ENCODE assay signal across 8 cellular contexts in the genomic region with DNA sequence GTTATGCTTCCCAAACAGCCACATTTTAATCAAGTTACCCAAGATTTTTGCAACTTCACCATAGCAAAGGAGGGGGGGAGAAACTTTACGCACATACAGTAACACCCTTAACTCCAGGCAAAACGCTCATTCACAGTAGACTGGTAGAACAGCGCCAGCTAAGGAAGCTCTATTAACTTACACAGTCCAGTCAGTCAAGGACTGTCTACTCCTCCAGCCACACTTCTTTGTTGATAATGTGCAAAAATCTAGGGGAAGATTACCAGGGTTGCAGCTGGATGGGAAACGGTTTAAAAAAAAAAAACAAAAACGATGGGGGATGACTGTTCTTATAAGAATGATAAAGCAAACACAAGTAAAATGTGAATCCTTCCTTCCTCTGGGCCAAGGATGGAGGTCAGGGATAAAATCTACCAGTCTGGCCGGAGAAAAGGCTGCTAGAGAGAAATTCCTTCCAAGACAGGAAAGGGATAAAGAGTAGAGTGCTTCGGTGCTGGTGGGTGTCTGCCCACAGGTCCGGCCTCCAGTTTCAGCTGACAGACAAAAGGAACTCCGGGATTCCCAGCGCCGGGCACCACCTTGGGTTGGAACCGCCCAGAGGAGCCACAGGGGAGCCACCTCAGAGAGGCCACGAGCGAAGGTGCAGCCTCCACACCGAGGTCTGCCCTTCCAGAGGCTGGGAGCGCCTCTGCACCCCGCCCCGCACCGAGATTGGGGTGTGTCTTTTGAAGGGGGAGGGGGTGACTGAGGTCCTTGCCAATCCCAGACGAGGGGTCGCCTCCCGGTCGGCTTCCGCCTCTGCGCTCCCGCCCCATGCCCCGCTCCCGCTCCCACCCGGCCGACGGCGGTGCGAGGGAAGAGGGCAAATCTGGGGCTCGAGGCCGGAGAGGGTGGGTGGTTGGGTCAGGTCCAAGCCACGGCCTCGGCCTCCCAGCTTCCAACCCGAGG. TPM values are rescaled to one million over a fixed set of nuclear protein-coding genes. Genes with fewer than 3 reads are reported as not detected.
A peak's percentile ranks its signal among the peaks of the same experiment; 100 is the strongest.
DNase-seq lines count a peak whose midpoint lies in the region; ATAC-seq, FAIRE-seq and TF ChIP-seq lines count a peak whose summit lies in the region.

No MANE protein-coding gene starts in this region.

- H3F3A ChIP-seq in GM23248 (ENCODE audit: insufficient read depth), result peaks cover 30% of the 10 kb centered on the region

- H3K4me1 Mint-ChIP-seq in activated T-cell treated with anti-CD3 and anti-CD28 coated beads, Interleukin-2, amount 50 U/mL, for 72 hours (ENCODE audit: low read depth), result peaks cover 16% of the 10 kb centered on the region
- H3K4me1 Mint-ChIP-seq in activated T-cell treated with anti-CD3 and anti-CD28 coated beads, Interleukin-2, amount 50 U/mL, for 24 hours (ENCODE audit: low read depth), result peaks cover 13% of the 10 kb centered on the region

- H3K4me3 ChIP-seq in GM23248, result peak overlapping the region; percentile 90
- peak overlapping the region; percentile 64 for H3K4me3 ChIP-seq in Jurkat, Clone E6-1 (ENCODE audit: low read length)
- peak overlapping the region; percentile 95 to 99 (median 98) for H3K4me3 ChIP-seq in keratinocyte (ENCODE audit: control insufficient read depth in 2 of 3, extremely low read depth in 1 of 3, insufficient read depth in 2 of 3, low read depth in 1 of 3, low read length in 3 of 3)

- no peaks in the 10 kb centered on the region for H3K9me3 ChIP-seq in GM23248 (ENCODE audit: low read depth)
- no peaks in the 10 kb centered on the region for H3K9me3 ChIP-seq in keratinocyte (ENCODE audit: control insufficient read depth, low read depth, low read length)

- H3K9me2 ChIP-seq in GM23248 (ENCODE audit: insufficient read depth), result no peaks in the 10 kb centered on the region

- H3K36me3 Mint-ChIP-seq in activated T-cell treated with anti-CD3 and anti-CD28 coated beads, Interleukin-2, amount 50 U/mL, for 72 hours (ENCODE audit: insufficient read depth in 2 of 2), result no peaks in the 10 kb centered on the region
- peaks cover 2% of the 10 kb centered on the region for H3K36me3 Mint-ChIP-seq in activated T-cell treated with anti-CD3 and anti-CD28 coated beads, Interleukin-2, amount 50 U/mL, for 24 hours (ENCODE audit: low read depth)

- peaks cover 34% of the 10 kb centered on the region for H3K4me1 ChIP-seq in GM23248 (ENCODE audit: insufficient read depth)
- peaks cover 17% of the 10 kb centered on the region for H3K4me1 ChIP-seq in keratinocyte (ENCODE audit: control insufficient read depth, extremely low read depth, insufficient read depth, low read length)

- H2AFZ ChIP-seq in GM23248, result peak overlapping the region; percentile 81
- H2AFZ ChIP-seq in keratinocyte (ENCODE audit: control insufficient read depth, low read length), result peak overlapping the region; percentile 70

- H3K36me3 ChIP-seq in GM23248 (ENCODE audit: low read depth) (peaks cover 8% of the 10 kb centered on the region), keratinocyte (ENCODE audit: control insufficient read depth in 2 of 2, extremely low read depth in 1 of 2, insufficient read depth in 2 of 2, low read length in 2 of 2) (peaks cover 2 to 5% of the 10 kb centered on the region in 2 experiments)

- dilution Hi-C loops in keratinocyte (cut with MboI; ENCODE audit: extremely low pct_ligation_motif_present, low sequenced_read_pairs), result no loop called here

- DNase-seq in activated T-cell treated with anti-CD3 and anti-CD28 coated beads, Interleukin-2, amount 50 U/mL, for 72 hours, result peak in 1 of 2 donors; percentile 26
- DNase-seq in activated T-cell treated with anti-CD3 and anti-CD28 coated beads, Interleukin-2, amount 50 U/mL, for 24 hours, result no peak
- DNase-seq in GM23248 (peak; percentile 79), RPMI7951 (ENCODE audit: low read depth) (peak; percentile 67), keratinocyte (ENCODE audit: low read depth, low spot score) (no peak)
- DNase-seq in Jurkat, Clone E6-1 (ENCODE audit: low read depth, low spot score), result peak; percentile 39
- DNase-seq in stimulated activated CD4-positive, alpha-beta T cell treated with anti-CD3 and anti-CD28 coated beads, Interleukin-1b, Interleukin-23, amount 100 ng/mL, for 48 hours, result peak; percentile 6

- H4K20me1 ChIP-seq in GM23248 (ENCODE audit: insufficient read depth), result 0 out of 2 replicates have a peak, but pooled peaks cover 6% of the 10 kb centered on the region
- no peaks in the 10 kb centered on the region for H4K20me1 ChIP-seq in keratinocyte (ENCODE audit: control insufficient read depth, extremely low read depth, insufficient read depth, low read length)

- peak in 2 of 3 experiments; percentile 28 to 56 for TF ChIP-seq CTCF in keratinocyte (optimal IDR thresholded peaks at IDR 0.05 in 1 of 3, IDR thresholded peaks at IDR 0.05 in 1 of 3, conservative IDR thresholded peaks at IDR 0.05 in 1 of 3; ENCODE audit: extremely low read depth in 1 of 3, insufficient read depth in 2 of 3, low read length in 3 of 3)

- ATAC-seq in activated T-cell treated with anti-CD3 and anti-CD28 coated beads, Interleukin-2, amount 50 U/mL, for 72 hours (replicated peaks in 1 of 2), result peak; percentile 27 to 30

- FAIRE-seq in keratinocyte (lab: Jason Lieb, UNC), result peak; percentile 90

- no peak overlapping the region for H3K4me3 Mint-ChIP-seq in activated T-cell treated with anti-CD3 and anti-CD28 coated beads, Interleukin-2, amount 50 U/mL, for 72 hours
- no peak overlapping the region for H3K4me3 Mint-ChIP-seq in activated T-cell treated with anti-CD3 and anti-CD28 coated beads, Interleukin-2, amount 50 U/mL, for 24 hours

- H3K9ac ChIP-seq in GM23248, result peak overlapping the region; percentile 98
- H3K9ac ChIP-seq in keratinocyte (ENCODE audit: control insufficient read depth, extremely low read depth, insufficient read depth, low read length), result peak overlapping the region; percentile 89

- peaks cover 52% of the 10 kb centered on the region for H3K79me2 ChIP-seq in GM23248 (ENCODE audit: insufficient read depth)
- H3K79me2 ChIP-seq in keratinocyte (ENCODE audit: control insufficient read depth, insufficient read depth, low read length), result peaks cover 51% of the 10 kb centered on the region

- no peaks in the 10 kb centered on the region for H3K9me1 ChIP-seq in keratinocyte (ENCODE audit: control insufficient read depth, extremely low read depth, insufficient read depth, low read length)

- H3K4me2 ChIP-seq in GM23248 (ENCODE audit: unreplicated experiment) (peak overlapping the region; percentile 91), keratinocyte (ENCODE audit: control insufficient read depth, extremely low read depth, insufficient read depth, low read depth, low read length) (peak overlapping the region; percentile 92)

- in situ Hi-C loops in GM23248 (cut with MboI), result no loop called here

- WGBS in GM23248 (ENCODE audit: low coverage in 1 of 2, low lambda C conversion rate in 2 of 2, missing lambda C conversion rate in 2 of 2), 2 experiments, result 0 to 1% methylated on average over 26 to 29 of the region's 38 CpGs

- no peaks in the 10 kb centered on the region for H3K9me3 Mint-ChIP-seq in activated T-cell treated with anti-CD3 and anti-CD28 coated beads, Interleukin-2, amount 50 U/mL, for 72 hours
- no peaks in the 10 kb centered on the region for H3K9me3 Mint-ChIP-seq in activated T-cell treated with anti-CD3 and anti-CD28 coated beads, Interleukin-2, amount 50 U/mL, for 24 hours

- H3K27ac ChIP-seq in GM23248 (peak overlapping the region; percentile 99), cingulate gyrus (ENCODE audit: low read depth, low read length) (peak overlapping the region; percentile 73), keratinocyte (ENCODE audit: control insufficient read depth, insufficient read depth, low read length) (peak overlapping the region; percentile 88)

- no peak overlapping the region for H3K27ac Mint-ChIP-seq in activated T-cell treated with anti-CD3 and anti-CD28 coated beads, Interleukin-2, amount 50 U/mL, for 72 hours
- H3K27ac Mint-ChIP-seq in activated T-cell treated with anti-CD3 and anti-CD28 coated beads, Interleukin-2, amount 50 U/mL, for 24 hours, result no peak overlapping the region

- no peaks in the 10 kb centered on the region for H3K27me3 Mint-ChIP-seq in activated T-cell treated with anti-CD3 and anti-CD28 coated beads, Interleukin-2, amount 50 U/mL, for 72 hours (ENCODE audit: low read depth)
- peaks cover 8% of the 10 kb centered on the region for H3K27me3 Mint-ChIP-seq in activated T-cell treated with anti-CD3 and anti-CD28 coated beads, Interleukin-2, amount 50 U/mL, for 24 hours

- H3K27me3 ChIP-seq in GM23248 (replicated peaks; ENCODE audit: insufficient read depth) (no peaks in the 10 kb centered on the region), keratinocyte (ENCODE audit: control insufficient read depth, extremely low read depth, insufficient read depth, low read length) (no peaks in the 10 kb centered on the region)

RNA-seq across cellular contexts. Expression of gene ANKRD50, which starts 0.8 kb away (rescaled TPM):
- total RNA-seq in activated T-cell treated with anti-CD3 and anti-CD28 coated beads, Interleukin-2, amount 50 U/mL, for 72 hours, result 1 to 10 TPM in 1 of 2 donors, under 1 TPM in 1; 0.76 to 1.0 TPM
- 16.4 and 18.7 TPM in 2 replicates for total RNA-seq in GM23248 (2014; rRNA removed; shearing (Covaris generic))
- polyA plus RNA-seq in GM23248 (2016; fragmentation: Nextera tagmentation; extraction: Ambion mirVana) (5.4 and 6.2 TPM in 2 replicates), keratinocyte (14.8 to 21.6 TPM (median 16.5 TPM) in 3 replicates)
- polyA plus RNA-seq in Jurkat, Clone E6-1 (2012; ENCODE audit: insufficient read depth, insufficient read length), result 8.7 TPM
- 9.5 and 11.4 TPM in 2 replicates for total RNA-seq in RPMI7951 (2014; rRNA removed; shearing (Covaris generic))
- 17.7 TPM for polyA plus RNA-seq in keratinocyte (2011; ENCODE audit: low read depth)
- polyA plus RNA-seq in keratinocyte (2011; cell fraction: cytosol; rRNA removed), result 6.4 and 11.9 TPM in 2 replicates
- polyA plus RNA-seq in keratinocyte (2011; cell fraction: nucleus; rRNA removed), result 24.5 and 31.1 TPM in 2 replicates
- polyA plus RNA-seq in keratinocyte (2012; ENCODE audit: low replicate concordance), result 9.5 and 16.2 TPM in 2 replicates
- polyA minus RNA-seq in keratinocyte, result 12.4 to 106 TPM (median 64.9 TPM) in 3 replicates
- 20.5 TPM for polyA minus RNA-seq in keratinocyte (2011; cell fraction: cytosol; rRNA and poly(A)+ RNA removed)
- polyA minus RNA-seq in keratinocyte (2011; cell fraction: nucleus; rRNA and poly(A)+ RNA removed), result 59.9 and 126 TPM in 2 replicates

Comparison
In these comparisons a context has a peak if more than half of its experiments do, and no peak if none do; other contexts are left out.
1. DNase-seq: peak in GM23248 (single experiment), Jurkat, Clone E6-1 (single experiment), RPMI7951 (single experiment) and stimulated activated CD4-positive, alpha-beta T cell treated with anti-CD3 and anti-CD28 coated beads, Interleukin-1b, Interleukin-23, amount 100 ng/mL, for 48 hours (single experiment); none in activated T-cell treated with anti-CD3 and anti-CD28 coated beads, Interleukin-2, amount 50 U/mL, for 24 hours (single experiment) and keratinocyte (single experiment).
2. Peak in every context shown above with its lines, with median percentiles within 50 percentile points of each other: H3K27ac ChIP-seq and H3K4me3 ChIP-seq.